In the genomic region with DNA sequence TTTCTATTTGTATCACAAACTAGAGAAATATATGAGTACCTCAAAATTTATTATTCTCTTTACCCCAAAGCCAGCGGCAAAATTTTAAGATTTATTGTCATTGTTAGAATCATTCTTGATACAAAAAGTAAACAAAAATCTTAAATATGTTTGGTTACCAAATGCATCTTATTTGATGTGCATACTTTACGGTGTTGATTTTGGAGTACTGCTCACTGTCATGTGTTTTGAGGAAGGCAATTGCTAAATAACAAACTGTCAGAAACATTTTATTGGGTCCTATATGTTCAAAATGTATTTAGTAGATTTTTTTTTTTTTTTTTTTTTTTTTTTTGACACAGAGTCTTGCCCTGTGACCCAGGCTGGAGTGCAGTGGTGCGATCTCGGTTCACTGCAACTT, we compare ENCODE assay signal across 27 cellular contexts.
"Had no signal": no experiment of that assay in that cellular context is flagged by ENCODE, and none has a peak within 500 bp of the region (broad histone marks: within the 10 kb centered on the region; RNA-seq: fewer than 3 reads in every experiment).

No MANE protein-coding gene starts in this region.

- H3K4me1 ChIP-seq: parathyroid adenoma, psoas muscle, right lobe of liver, sigmoid colon, thyroid gland, tibial nerve, upper lobe of left lung, vagina had no signal

- H2AFZ ChIP-seq: parathyroid adenoma had no signal

- H3K9me3 ChIP-seq: ovary, psoas muscle, right lobe of liver, sigmoid colon, stomach, thoracic aorta, thyroid gland, tibial nerve, upper lobe of left lung, vagina had no signal

- H3K36me3 Mint-ChIP-seq: natural killer cell treated with Interleukin-12 subunit alpha and Interleukin-12 subunit beta and Interleukin-15 and Interleukin-18, amount 100 ng/mL, for 72 hours; stimulated activated effector memory CD8-positive, alpha-beta T cell treated with anti-CD3 and anti-CD28 coated beads, Interleukin-12 subunit alpha, Interleukin-12 subunit beta, amount 100 ng/mL, for 72 hours; stimulated activated naive B cell treated with anti-CD40 and anti-IgM and Interleukin-4, amounts not matched to agents 10 μg/mL and 1 μg/mL and 100 μg/mL, for 72 hours had no signal

- H3K27ac Mint-ChIP-seq: natural killer cell treated with Interleukin-12 subunit alpha and Interleukin-12 subunit beta and Interleukin-15 and Interleukin-18, amount 100 ng/mL, for 72 hours; nephron progenitor cell; progenitor cell of endocrine pancreas; stimulated activated effector memory CD8-positive, alpha-beta T cell treated with anti-CD3 and anti-CD28 coated beads, Interleukin-12 subunit alpha, Interleukin-12 subunit beta, amount 100 ng/mL, for 72 hours; stimulated activated naive B cell treated with anti-CD40 and anti-IgM and Interleukin-4, amounts not matched to agents 10 μg/mL and 1 μg/mL and 100 μg/mL, for 72 hours; stimulated activated naive CD8-positive, alpha-beta T cell treated with anti-CD3 and anti-CD28 coated beads, Interleukin-15, Interleukin-2, amounts not matched to agents 100 ng/mL and 50 ng/mL, for 24 hours had no signal

- H3K4me1 Mint-ChIP-seq: nephron progenitor cell; neural crest cell; stimulated activated effector memory CD8-positive, alpha-beta T cell treated with anti-CD3 and anti-CD28 coated beads, Interleukin-12 subunit alpha, Interleukin-12 subunit beta, amount 100 ng/mL, for 72 hours; stimulated activated naive B cell treated with anti-CD40 and anti-IgM and Interleukin-4, amounts not matched to agents 10 μg/mL and 1 μg/mL and 100 μg/mL, for 72 hours had no signal

- H3K9me3 Mint-ChIP-seq: nephron progenitor cell; neural crest cell; stimulated activated naive B cell treated with anti-CD40 and anti-IgM and Interleukin-4, amounts not matched to agents 10 μg/mL and 1 μg/mL and 100 μg/mL, for 72 hours had no signal

- DNase-seq: nephron progenitor cell; occipital lobe; ovary; psoas muscle; right cardiac atrium; right lobe of liver; sigmoid colon; small intestine; stimulated activated CD4-positive, alpha-beta T cell treated with anti-CD3 and anti-CD28 coated beads, Interleukin-15, amount 100 ng/mL, for 24 hours; stimulated activated CD4-positive, alpha-beta T cell treated with anti-CD3 and anti-CD28 coated beads, Interleukin-2, amount 100 ng/mL, for 24 hours; stimulated activated CD4-positive, alpha-beta T cell treated with anti-CD3 and anti-CD28 coated beads, Interleukin-2, amount 100 ng/mL, for 48 hours; stimulated activated CD4-positive, alpha-beta T cell treated with anti-CD3 and anti-CD28 coated beads, Interleukin-4, amount 100 ng/mL, for 24 hours; stimulated activated naive B cell treated with anti-CD40 and anti-IgM and Interleukin-4, amounts not matched to agents 10 μg/mL and 1 μg/mL and 100 μg/mL, for 72 hours; stimulated activated naive CD4-positive, alpha-beta T cell treated with Interleukin-2 at 50 U/mL for 16 hours; stomach; thyroid gland; trophoblast cell; upper lobe of left lung had no signal

- H3K4me3 Mint-ChIP-seq: natural killer cell treated with Interleukin-12 subunit alpha and Interleukin-12 subunit beta and Interleukin-15 and Interleukin-18, amount 100 ng/mL, for 72 hours; nephron progenitor cell; neural crest cell; stimulated activated effector memory CD8-positive, alpha-beta T cell treated with anti-CD3 and anti-CD28 coated beads, Interleukin-12 subunit alpha, Interleukin-12 subunit beta, amount 100 ng/mL, for 72 hours; stimulated activated naive B cell treated with anti-CD40 and anti-IgM and Interleukin-4, amounts not matched to agents 10 μg/mL and 1 μg/mL and 100 μg/mL, for 72 hours; stimulated activated naive CD8-positive, alpha-beta T cell treated with anti-CD3 and anti-CD28 coated beads, Interleukin-15, Interleukin-2, amounts not matched to agents 100 ng/mL and 50 ng/mL, for 24 hours had no signal

- H3K27ac ChIP-seq: ovary, parathyroid adenoma, psoas muscle, right lobe of liver, sigmoid colon, stomach, thoracic aorta, thyroid gland, tibial nerve, upper lobe of left lung, vagina had no signal

- H3K27me3 Mint-ChIP-seq: progenitor cell of endocrine pancreas; stimulated activated naive B cell treated with anti-CD40 and anti-IgM and Interleukin-4, amounts not matched to agents 10 μg/mL and 1 μg/mL and 100 μg/mL, for 72 hours; stimulated activated naive CD8-positive, alpha-beta T cell treated with anti-CD3 and anti-CD28 coated beads, Interleukin-15, Interleukin-2, amounts not matched to agents 100 ng/mL and 50 ng/mL, for 24 hours had no signal

- H3K9ac ChIP-seq: parathyroid adenoma had no signal

- H3K27me3 ChIP-seq: ovary, right lobe of liver, sigmoid colon, stomach, thyroid gland, tibial nerve, upper lobe of left lung, vagina had no signal

- H3K4me3 ChIP-seq: ovary, psoas muscle, right lobe of liver, sigmoid colon, stomach, thoracic aorta, thyroid gland, tibial nerve, upper lobe of left lung, vagina had no signal

- H3K36me3 ChIP-seq: ovary, right lobe of liver, sigmoid colon, stomach, thoracic aorta, thyroid gland, tibial nerve, upper lobe of left lung, vagina had no signal
